Comparison of ENCODE assay signal across 19 cellular contexts in the genomic region with DNA sequence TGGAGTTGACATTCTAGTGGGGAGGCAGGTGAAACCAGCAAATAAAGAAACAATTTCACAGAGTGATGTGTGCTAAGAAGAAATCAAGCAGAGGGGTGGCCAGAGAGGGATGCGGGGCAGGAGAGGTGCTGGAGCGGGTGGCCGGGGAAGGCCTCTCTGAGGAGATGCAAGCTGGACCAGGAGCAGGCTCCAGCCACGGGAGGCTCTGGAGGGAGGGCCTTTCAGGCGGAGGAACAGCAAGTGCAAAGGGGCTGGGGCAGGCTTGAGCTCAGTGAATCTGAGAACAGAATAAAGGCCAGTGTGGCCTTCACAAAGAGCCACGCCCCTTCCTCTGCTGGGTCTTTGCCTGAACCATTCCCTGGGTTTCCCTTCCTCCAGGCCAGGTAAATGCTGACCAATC.
"Had no signal": no experiment of that assay in that cellular context is flagged by ENCODE, and none has a peak within 500 bp of the region (broad histone marks: within the 10 kb centered on the region; RNA-seq: fewer than 3 reads in every experiment).

No MANE protein-coding gene starts in this region.

- H3K4me2 ChIP-seq: SK-N-SH had no signal

- DNase-seq: Karpas-422, KG1, MG63, NCI-H1092 treated with DMSO at 0.1 percent for 48 hours, NCI-H1436, NCI-H187, NCI-H2029, NCI-H2081 treated with DMSO at 0.1 percent for 48 hours, NCI-H2171, NCI-H226, NCI-H446, NCI-H510A, NCI-H524 treated with DMSO at 0.1 percent for 48 hours, NCI-H69, NCI-H774, Right ventricle myocardium superior, RPMI8226, SK-N-SH had no signal

- H3K9me3 ChIP-seq: MG63, SK-N-SH had no signal

- FAIRE-seq: RCC 7860 had no signal

- H3K36me3 ChIP-seq: MG63 had no signal

- H3K9ac ChIP-seq: SK-N-SH had no signal

- H3K4me3 ChIP-seq: MG63 had no signal
